In the genomic region with DNA sequence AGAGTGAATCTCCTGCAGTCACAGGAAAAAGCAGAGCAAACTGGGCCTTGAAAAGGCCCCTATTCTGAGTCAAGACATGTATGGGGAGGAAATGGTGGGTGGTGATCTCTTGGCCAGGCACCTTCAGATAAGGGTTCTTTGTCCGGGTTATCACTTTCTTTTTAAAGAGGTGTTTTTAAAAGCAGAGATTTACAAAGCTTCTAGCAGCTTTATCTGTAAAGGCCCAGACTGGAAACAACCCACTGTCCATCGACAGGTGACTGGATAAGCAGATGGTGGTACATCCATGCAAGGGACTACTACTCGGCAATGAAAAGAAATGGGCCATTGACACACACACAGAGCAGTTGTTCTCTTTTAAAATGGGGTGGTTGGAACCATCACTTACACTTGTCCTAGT, we compare ENCODE assay signal across 1 cellular context.
TF ChIP-seq lines count a peak whose summit lies in the region.

No MANE protein-coding gene starts in this region.

TF ChIP-seq in K562, 482 proteins besides CTCF, POLR2A, EP300 and RAD21 (continued from another document):
- TF ChIP-seq ZFP36 (IDR thresholded peaks at IDR 0.05; ENCODE audit: low read depth, low read length, partially characterized antibody) (no peak), ERF (CRISPR knock-in tag; IDR thresholded peaks at IDR 0.05) (no peak), GTF2A2 (tag; IDR thresholded peaks at IDR 0.05) (no peak), PHF20 (IDR thresholded peaks at IDR 0.05; ENCODE audit: partially characterized antibody) (no peak), SRSF7 (optimal IDR thresholded peaks at IDR 0.05; ENCODE audit: low read depth, low read length) (no peak), DDX20 (tag; IDR thresholded peaks at IDR 0.05; ENCODE audit: low read depth) (no peak), ZNF347 (CRISPR knock-in tag; IDR thresholded peaks at IDR 0.05; ENCODE audit: low read depth) (no peak), GATAD2A (IDR thresholded peaks at IDR 0.05) (no peak), KDM1A (IDR thresholded peaks at IDR 0.05) (peak; percentile 59 to 71; a peak in 3 of 4 replicates), ZNF586 (CRISPR knock-in tag; conservative IDR thresholded peaks at IDR 0.05) (no peak), ILF3 (IDR thresholded peaks at IDR 0.05; ENCODE audit: borderline replicate concordance) (no peak), CBFA2T3 (IDR thresholded peaks at IDR 0.05) (peak; percentile 73), RCOR1 (IDR thresholded peaks at IDR 0.05; ENCODE audit: borderline replicate concordance in 1 of 2, low read depth in 2 of 2, low read length in 2 of 2) (peak in 1 of 2 experiments; percentile 54; a peak in 2 of 4 replicates)
- TF ChIP-seq, protein P1, sequence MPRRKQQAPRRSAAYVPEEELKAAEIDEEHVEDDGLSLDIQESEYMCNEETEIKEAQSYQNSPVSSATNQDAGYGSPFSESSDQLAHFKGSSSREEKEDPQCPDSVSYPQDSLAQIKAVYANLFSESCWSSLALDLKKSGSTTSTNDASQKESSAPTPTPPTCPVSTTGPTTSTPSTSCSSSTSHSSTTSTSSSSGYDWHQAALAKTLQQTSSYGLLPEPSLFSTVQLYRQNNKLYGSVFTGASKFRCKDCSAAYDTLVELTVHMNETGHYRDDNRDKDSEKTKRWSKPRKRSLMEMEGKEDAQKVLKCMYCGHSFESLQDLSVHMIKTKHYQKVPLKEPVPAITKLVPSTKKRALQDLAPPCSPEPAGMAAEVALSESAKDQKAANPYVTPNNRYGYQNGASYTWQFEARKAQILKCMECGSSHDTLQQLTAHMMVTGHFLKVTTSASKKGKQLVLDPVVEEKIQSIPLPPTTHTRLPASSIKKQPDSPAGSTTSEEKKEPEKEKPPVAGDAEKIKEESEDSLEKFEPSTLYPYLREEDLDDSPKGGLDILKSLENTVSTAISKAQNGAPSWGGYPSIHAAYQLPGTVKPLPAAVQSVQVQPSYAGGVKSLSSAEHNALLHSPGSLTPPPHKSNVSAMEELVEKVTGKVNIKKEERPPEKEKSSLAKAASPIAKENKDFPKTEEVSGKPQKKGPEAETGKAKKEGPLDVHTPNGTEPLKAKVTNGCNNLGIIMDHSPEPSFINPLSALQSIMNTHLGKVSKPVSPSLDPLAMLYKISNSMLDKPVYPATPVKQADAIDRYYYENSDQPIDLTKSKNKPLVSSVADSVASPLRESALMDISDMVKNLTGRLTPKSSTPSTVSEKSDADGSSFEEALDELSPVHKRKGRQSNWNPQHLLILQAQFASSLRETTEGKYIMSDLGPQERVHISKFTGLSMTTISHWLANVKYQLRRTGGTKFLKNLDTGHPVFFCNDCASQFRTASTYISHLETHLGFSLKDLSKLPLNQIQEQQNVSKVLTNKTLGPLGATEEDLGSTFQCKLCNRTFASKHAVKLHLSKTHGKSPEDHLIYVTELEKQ (CRISPR knock-in tag; IDR thresholded peaks at IDR 0.05), result no peak
- TF ChIP-seq, protein P2, sequence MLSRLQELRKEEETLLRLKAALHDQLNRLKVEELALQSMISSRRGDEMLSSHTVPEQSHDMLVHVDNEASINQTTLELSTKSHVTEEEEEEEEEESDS (CRISPR knock-in tag; IDR thresholded peaks at IDR 0.05), result no peak
TF ChIP-seq in K562: peak in this region for 4.
